17 cellular contexts compared by ENCODE assay signal in the genomic region with DNA sequence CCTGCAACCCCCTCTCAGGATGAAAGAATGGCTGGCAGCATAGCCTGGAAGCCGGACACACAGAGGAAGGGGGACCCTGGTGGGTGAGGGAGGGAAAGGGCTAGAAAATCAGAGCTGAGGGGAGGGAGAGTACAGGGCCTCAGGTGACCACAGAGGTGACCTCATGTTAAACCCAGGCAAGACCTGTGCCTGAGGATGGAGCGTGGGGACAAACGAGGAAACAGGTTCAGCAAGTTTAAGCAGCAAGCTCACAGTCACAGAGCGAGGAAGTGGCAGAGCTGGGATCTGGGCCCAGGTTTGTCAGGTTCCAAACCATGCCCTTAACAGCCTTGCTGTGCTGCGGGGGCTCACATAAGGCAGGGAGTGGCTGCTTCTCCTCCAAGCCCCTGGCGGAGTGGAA. TPM values are rescaled to one million over a fixed set of nuclear protein-coding genes. Genes with fewer than 3 reads are reported as not detected.
DNase-seq lines count a peak whose midpoint lies in the region; ATAC-seq, FAIRE-seq and TF ChIP-seq lines count a peak whose summit lies in the region.
"Had no signal": no experiment of that assay in that cellular context is flagged by ENCODE, and none has a peak within 500 bp of the region (broad histone marks: within the 10 kb centered on the region; RNA-seq: fewer than 3 reads in every experiment).

No MANE protein-coding gene starts in this region.

- H3K4me1 ChIP-seq in esophagus muscularis mucosa (peaks cover 8 to 29% (median 21%) of the 10 kb centered on the region in 4 donors), pancreas (no peaks in the 10 kb centered on the region)
- peaks cover 11% of the 10 kb centered on the region for H3K4me1 ChIP-seq in CD4-positive, alpha-beta memory T cell (ENCODE audit: insufficient read depth, low read length)
- H3K4me1 ChIP-seq: colonic mucosa, HAP-1 had no signal

- peak in 3 of 4 donors; percentile 19 to 71 (median 58) for ATAC-seq in pancreas
- no peak for ATAC-seq in GM19455 (IDR thresholded peaks at IDR 0.05; ENCODE audit: unreplicated experiment)
- no peak for ATAC-seq in HG03159 (IDR thresholded peaks at IDR 0.05; ENCODE audit: unreplicated experiment)

- no peak for TF ChIP-seq EP300 in Ishikawa (IDR thresholded peaks at IDR 0.05; ENCODE audit: borderline replicate concordance)
- no peak for TF ChIP-seq EP300 in esophagus muscularis mucosa (IDR thresholded peaks at IDR 0.05)

- POLR2A ChIA-PET in CD4-positive, alpha-beta memory T cell (lab: Charles Lee; ENCODE audit: partially characterized antibody), result no interaction called here

- no TSS peak for BruUV-seq in Calu3 (replicated peaks; lab: Mats Ljungman, UMichigan)

- intact Hi-C loops in Calu3 (cut with micrococcal nuclease; ENCODE audit: unreplicated experiment) (loop anchor here (5.0 kb wide), 1 partner anchor 68 kb away; no protein-coding TSS in a partner anchor), esophagus muscularis mucosa (cut with DNase I) (loop anchor here (5.0 kb wide), 1 partner anchor 63 kb away; no protein-coding TSS in a partner anchor), pancreas (cut with DNase I) (no loop called here)
- intact Hi-C loops in CD4-positive, alpha-beta memory T cell (cut with micrococcal nuclease), result no loop called here

- FAIRE-seq in pancreas (lab: Jason Lieb, UNC), result no peak
- FAIRE-seq in GM12891 (lab: Jason Lieb, UNC), result no peak

- H3K27ac ChIP-seq in esophagus muscularis mucosa (replicated peaks in 1 of 4) (peak overlapping the region; percentile 79 to 84 (median 81)), pancreas (no peak overlapping the region)
- no peak overlapping the region for H3K27ac ChIP-seq in CD4-positive, alpha-beta memory T cell (ENCODE audit: low read depth, low read length)

- H3K36me3 Mint-ChIP-seq in Calu3 (ENCODE audit: insufficient read depth, unreplicated experiment), result peaks cover 6% of the 10 kb centered on the region
- no peaks in the 10 kb centered on the region for H3K36me3 Mint-ChIP-seq in CD4-positive, alpha-beta memory T cell

- H3K27me3 Mint-ChIP-seq in Calu3 (ENCODE audit: unreplicated experiment), result peaks cover 32% of the 10 kb centered on the region
- peaks cover 22 to 49% of the 10 kb centered on the region in 2 donors for H3K27me3 Mint-ChIP-seq in CD4-positive, alpha-beta memory T cell

- CTCF ChIA-PET in Calu3 (lab: Charles Lee), result interaction anchor here (0.8 to 2.0 kb wide), 8 partner anchors 11 to 573 kb away, joined by 3 to 7 read pairs (median 3); no protein-coding TSS in a partner anchor
- CTCF ChIA-PET in CD4-positive, alpha-beta memory T cell (lab: Charles Lee; ENCODE audit: partially characterized antibody), result no interaction called here

- peak; percentile 76 for DNase-seq in Calu3
- no peak for DNase-seq in esophagus muscularis mucosa (ENCODE audit: extremely low spot score)
- DNase-seq in pancreas, result no peak
- no peak for DNase-seq in CD4-positive, alpha-beta memory T cell
- no peak for DNase-seq in GM12891 (ENCODE audit: insufficient read length, low spot score)
- DNase-seq: activated CD4-positive, alpha-beta memory T cell treated with anti-CD3 and anti-CD28 coated beads, Interleukin-2, amount 10 ng/mL, durations not matched to agents 7 days and 5 days; amygdala; colonic mucosa; DMS153; mesenchymal stem cell; NCI-H226 had no signal

- H3K36me3 ChIP-seq in esophagus muscularis mucosa (no peaks in the 10 kb centered on the region), pancreas (no peaks in the 10 kb centered on the region)
- H3K36me3 ChIP-seq in CD4-positive, alpha-beta memory T cell (ENCODE audit: insufficient read depth, low read length), result no peaks in the 10 kb centered on the region
- H3K36me3 ChIP-seq: colonic mucosa, HAP-1 had no signal

- peak overlapping the region; percentile 22 for H3K27ac Mint-ChIP-seq in Calu3 (ENCODE audit: unreplicated experiment)
- no peak overlapping the region for H3K27ac Mint-ChIP-seq in CD4-positive, alpha-beta memory T cell
- H3K27ac Mint-ChIP-seq: activated CD4-positive, alpha-beta memory T cell treated with anti-CD3 and anti-CD28 coated beads, Interleukin-2, amount 10 ng/mL, durations not matched to agents 7 days and 5 days had no signal

- no peak for TF ChIP-seq CTCF in Calu3 (IDR thresholded peaks at IDR 0.05; ENCODE audit: unreplicated experiment)
- TF ChIP-seq CTCF in esophagus muscularis mucosa (IDR thresholded peaks at IDR 0.05), result no peak
- no peak for TF ChIP-seq CTCF in pancreas (IDR thresholded peaks at IDR 0.05)

- H3K9me3 ChIP-seq in esophagus muscularis mucosa, result no peaks in the 10 kb centered on the region
- H3K9me3 ChIP-seq in pancreas, result no peaks in the 10 kb centered on the region
- no peaks in the 10 kb centered on the region for H3K9me3 ChIP-seq in CD4-positive, alpha-beta memory T cell (ENCODE audit: control insufficient read depth in 1 of 2, low read length in 2 of 2)
- H3K9me3 ChIP-seq: colonic mucosa, HAP-1 had no signal

- TF ChIP-seq RAD21 in Ishikawa (IDR thresholded peaks at IDR 0.05; ENCODE audit: low read depth), result no peak

- no peak overlapping the region for H3K4me3 Mint-ChIP-seq in Calu3 (ENCODE audit: low read depth, unreplicated experiment)
- H3K4me3 Mint-ChIP-seq in CD4-positive, alpha-beta memory T cell, result no peak overlapping the region
- H3K4me3 Mint-ChIP-seq: activated CD4-positive, alpha-beta memory T cell treated with anti-CD3 and anti-CD28 coated beads, Interleukin-2, amount 10 ng/mL, durations not matched to agents 7 days and 5 days had no signal

- TF ChIP-seq POLR2A in esophagus muscularis mucosa (IDR thresholded peaks at IDR 0.05; ENCODE audit: low read depth), result no peak
- no peak for TF ChIP-seq POLR2A in GM12891 (IDR thresholded peaks at IDR 0.05; ENCODE audit: low read depth, low read length)

- H3K27me3 ChIP-seq in esophagus muscularis mucosa (peaks cover 0 to 23% (median 2%) of the 10 kb centered on the region in 4 donors), pancreas (no peaks in the 10 kb centered on the region)
- peaks cover 10% of the 10 kb centered on the region for H3K27me3 ChIP-seq in CD4-positive, alpha-beta memory T cell (ENCODE audit: insufficient read depth, low read length)
- H3K27me3 ChIP-seq: colonic mucosa had no signal

- H3K4me3 ChIP-seq in esophagus muscularis mucosa (no peak overlapping the region), pancreas (no peak overlapping the region)
- no peak overlapping the region for H3K4me3 ChIP-seq in CD4-positive, alpha-beta memory T cell (ENCODE audit: low read length in 2 of 2)
- H3K4me3 ChIP-seq: colonic mucosa, HAP-1 had no signal

- H3K4me1 Mint-ChIP-seq in Calu3 (ENCODE audit: low read depth, unreplicated experiment), result peaks cover 13% of the 10 kb centered on the region
- peaks cover 9 to 19% (median 14%) of the 10 kb centered on the region in 4 donors for H3K4me1 Mint-ChIP-seq in CD4-positive, alpha-beta memory T cell

- 83% methylated on average over 6 of the region's 6 CpGs for WGBS in esophagus muscularis mucosa
- WGBS in pancreas, 2 donors, result 44 to 45% methylated on average over 6 of the region's 6 CpGs

- H3K9me3 Mint-ChIP-seq in Calu3 (ENCODE audit: low read depth, unreplicated experiment), result no peaks in the 10 kb centered on the region
- no peaks in the 10 kb centered on the region for H3K9me3 Mint-ChIP-seq in CD4-positive, alpha-beta memory T cell
- H3K9me3 Mint-ChIP-seq: activated CD4-positive, alpha-beta memory T cell treated with anti-CD3 and anti-CD28 coated beads, Interleukin-2, amount 10 ng/mL, durations not matched to agents 7 days and 5 days had no signal

TF ChIP-seq in Ishikawa, 13 proteins besides CTCF, POLR2A, EP300 and RAD21:
- TF ChIP-seq, protein P1, sequence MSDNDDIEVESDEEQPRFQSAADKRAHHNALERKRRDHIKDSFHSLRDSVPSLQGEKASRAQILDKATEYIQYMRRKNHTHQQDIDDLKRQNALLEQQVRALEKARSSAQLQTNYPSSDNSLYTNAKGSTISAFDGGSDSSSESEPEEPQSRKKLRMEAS (IDR thresholded peaks at IDR 0.05), result peak; percentile 45; the same call in 1 of the 2 replicates
- no peak for TF ChIP-seq YY1 (IDR thresholded peaks at IDR 0.05; ENCODE audit: low read depth)

TF ChIP-seq in GM12891, 5 proteins besides CTCF, POLR2A, EP300 and RAD21:
- TF ChIP-seq PAX5 (IDR thresholded peaks at IDR 0.05; ENCODE audit: insufficient read depth, low read length, severe bottlenecking) (no peak), SPI1 (IDR thresholded peaks at IDR 0.05; ENCODE audit: low read depth, low read length) (no peak), POLR2AphosphoS5 (IDR thresholded peaks at IDR 0.05; ENCODE audit: low read depth, low read length) (no peak), TAF1 (IDR thresholded peaks at IDR 0.05; ENCODE audit: low read depth, low read length) (no peak), POU2F2 (IDR thresholded peaks at IDR 0.05; ENCODE audit: low read depth, low read length) (no peak)

RNA-seq across cellular contexts. Expression of a gene that starts 4.0 kb away (rescaled TPM):
- total RNA-seq in Calu3 (2022) (not detected in 2 replicates), esophagus muscularis mucosa (under 1 TPM in 2 of 4 donors, not detected in 2; 0.66 to 0.92 TPM), pancreas (under 1 TPM in 1 of 6 donors, not detected in 5; 0.66 TPM)
- polyA plus RNA-seq in pancreas, result not detected
- not detected for total RNA-seq in CD4-positive, alpha-beta memory T cell
- not detected for polyA plus RNA-seq in CD4-positive, alpha-beta memory T cell
- polyA plus RNA-seq in GM12891 (2012; ENCODE audit: low read depth, missing spikeins), result not detected
- total RNA-seq: activated CD4-positive, alpha-beta memory T cell treated with anti-CD3 and anti-CD28 coated beads, Interleukin-2, amount 10 ng/mL, durations not matched to agents 7 days and 5 days; colonic mucosa; LHCN-M2; SK-MEL-5 had no signal

RNA-seq across cellular contexts. Expression of a gene that starts 39.4 kb away (rescaled TPM):
- not detected in 2 replicates for total RNA-seq in Calu3 (2022)
- total RNA-seq in esophagus muscularis mucosa, result 10 to 100 TPM in 1 of 4 donors, 1 to 10 TPM in 3; 7.3 to 13.3 (median 8.5) TPM
- 1 to 10 TPM in 2 of 6 donors, under 1 TPM in 4; 0.24 to 2.5 (median 0.55) TPM for total RNA-seq in pancreas
- 1 to 10 TPM; 1.4 to 1.7 TPM for polyA plus RNA-seq in pancreas
- total RNA-seq in CD4-positive, alpha-beta memory T cell, result not detected
- polyA plus RNA-seq in CD4-positive, alpha-beta memory T cell, result not detected
- not detected for polyA plus RNA-seq in GM12891 (2012; ENCODE audit: low read depth, missing spikeins)
- total RNA-seq: activated CD4-positive, alpha-beta memory T cell treated with anti-CD3 and anti-CD28 coated beads, Interleukin-2, amount 10 ng/mL, durations not matched to agents 7 days and 5 days; SK-MEL-5 had no signal

RNA-seq across cellular contexts. Expression of a gene that starts 46.3 kb away (rescaled TPM):
- total RNA-seq in Calu3 (2022), result not detected in 2 replicates
- under 1 TPM in 2 of 4 donors, not detected in 2; 0.13 to 0.33 TPM for total RNA-seq in esophagus muscularis mucosa
- total RNA-seq in pancreas, result 1 to 10 TPM in 2 of 6 donors, under 1 TPM in 2, not detected in 2; 0.16 to 1.9 (median 0.68) TPM
- under 1 TPM in 1 of 2 donors, not detected in 1; 0.30 TPM for polyA plus RNA-seq in pancreas
- total RNA-seq in CD4-positive, alpha-beta memory T cell, result not detected
- polyA plus RNA-seq in CD4-positive, alpha-beta memory T cell, result not detected
- polyA plus RNA-seq in GM12891 (2012; ENCODE audit: low read depth, missing spikeins), result not detected
- total RNA-seq: activated CD4-positive, alpha-beta memory T cell treated with anti-CD3 and anti-CD28 coated beads, Interleukin-2, amount 10 ng/mL, durations not matched to agents 7 days and 5 days; LHCN-M2; SK-MEL-5 had no signal

Comparison
In these comparisons a context has a peak if more than half of its experiments do, and no peak if none do; other contexts are left out.
1. H3K27ac ChIP-seq: peak in esophagus muscularis mucosa (4 of 4); none in pancreas (0 of 4) and CD4-positive, alpha-beta memory T cell (single experiment).
2. ATAC-seq: peak in pancreas (3 of 4); none in GM19455 (single experiment) and HG03159 (single experiment).
3. intact Hi-C loops: an anchor here in Calu3 (5.0 kb wide) and esophagus muscularis mucosa (5.0 kb wide); none called in pancreas and CD4-positive, alpha-beta memory T cell.